1 cellular context compared by ENCODE assay signal in the genomic region with DNA sequence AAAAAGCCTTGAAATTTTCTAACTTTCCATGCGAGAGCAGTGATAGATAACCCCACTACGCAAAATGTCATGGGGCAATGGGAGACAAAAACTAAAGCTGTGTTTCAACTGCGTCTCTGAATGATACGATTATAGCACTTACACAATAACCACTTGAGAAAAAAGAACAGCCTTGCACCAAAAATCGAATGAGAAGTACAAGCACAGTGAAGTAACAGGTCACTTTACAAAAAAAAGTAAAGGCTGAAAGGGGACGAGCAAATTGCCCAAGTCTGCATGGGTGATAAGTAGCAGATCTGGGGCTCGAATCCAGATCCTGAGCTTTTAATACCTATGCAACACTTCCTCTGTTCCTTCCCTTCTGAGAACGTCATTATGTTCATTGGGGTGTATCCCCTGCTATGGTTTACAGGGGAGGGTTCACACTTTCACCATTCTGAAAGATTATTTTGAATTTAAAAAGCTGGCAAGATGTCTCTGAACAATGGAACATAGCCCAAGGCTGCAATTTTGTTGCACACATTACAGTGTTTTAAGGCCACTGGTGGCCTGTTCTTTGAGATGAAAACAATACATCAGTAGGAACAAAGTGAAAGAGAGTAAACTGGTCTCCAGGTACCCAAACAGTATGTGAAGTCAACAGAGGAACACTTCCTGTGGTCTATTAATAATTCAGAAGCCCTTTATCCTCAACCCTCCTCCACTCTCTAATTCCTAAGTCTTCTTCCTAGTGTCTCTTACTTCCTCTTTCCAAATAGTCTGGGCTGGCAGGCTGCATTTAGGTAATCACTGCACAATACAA.
A peak's percentile ranks its signal among the peaks of the same experiment; 100 is the strongest.
TF ChIP-seq lines count a peak whose summit lies in the region.

No MANE protein-coding gene starts in this region.

TF ChIP-seq in GM12878, 131 proteins besides CTCF, POLR2A, EP300 and RAD21:
- TF ChIP-seq, protein P1, sequence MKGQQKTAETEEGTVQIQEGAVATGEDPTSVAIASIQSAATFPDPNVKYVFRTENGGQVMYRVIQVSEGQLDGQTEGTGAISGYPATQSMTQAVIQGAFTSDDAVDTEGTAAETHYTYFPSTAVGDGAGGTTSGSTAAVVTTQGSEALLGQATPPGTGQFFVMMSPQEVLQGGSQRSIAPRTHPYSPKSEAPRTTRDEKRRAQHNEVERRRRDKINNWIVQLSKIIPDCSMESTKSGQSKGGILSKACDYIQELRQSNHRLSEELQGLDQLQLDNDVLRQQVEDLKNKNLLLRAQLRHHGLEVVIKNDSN (IDR thresholded peaks at IDR 0.05; ENCODE audit: borderline replicate concordance, extremely low read length, insufficient read depth, low read depth, low read length) = no peak
- TF ChIP-seq GABPA (IDR thresholded peaks at IDR 0.05; ENCODE audit: low read depth) = 0 out of 2 replicates have a peak, but pooled peaks have one; percentile 8
- no peak for TF ChIP-seq TCF12 (IDR thresholded peaks at IDR 0.05; ENCODE audit: low read depth, low read length)
- TF ChIP-seq HDAC2 (IDR thresholded peaks at IDR 0.05) = no peak
- TF ChIP-seq SUZ12 (IDR thresholded peaks at IDR 0.05; ENCODE audit: unreplicated experiment) = no peak
- TF ChIP-seq POU2F2 (IDR thresholded peaks at IDR 0.05; ENCODE audit: borderline replicate concordance, low read depth, low read length) = no peak
- TF ChIP-seq IKZF1 (conservative IDR thresholded peaks at IDR 0.05) = 0 out of 2 replicates have a peak, but pooled peaks have one; percentile 13
- no peak for TF ChIP-seq ASH2L (IDR thresholded peaks at IDR 0.05; ENCODE audit: borderline replicate concordance, low read depth)
- no peak for TF ChIP-seq HDGF (IDR thresholded peaks at IDR 0.05)
- peak in 1 of 2 experiments; percentile 38; a peak in 1 of 4 replicates for TF ChIP-seq IKZF2 (IDR thresholded peaks at IDR 0.05)
- no peak for TF ChIP-seq TCF3 (IDR thresholded peaks at IDR 0.05; ENCODE audit: borderline replicate concordance, insufficient read depth, low read depth, low read length)
- TF ChIP-seq TARDBP (IDR thresholded peaks at IDR 0.05; ENCODE audit: borderline replicate concordance) = no peak
- TF ChIP-seq, protein P2, sequence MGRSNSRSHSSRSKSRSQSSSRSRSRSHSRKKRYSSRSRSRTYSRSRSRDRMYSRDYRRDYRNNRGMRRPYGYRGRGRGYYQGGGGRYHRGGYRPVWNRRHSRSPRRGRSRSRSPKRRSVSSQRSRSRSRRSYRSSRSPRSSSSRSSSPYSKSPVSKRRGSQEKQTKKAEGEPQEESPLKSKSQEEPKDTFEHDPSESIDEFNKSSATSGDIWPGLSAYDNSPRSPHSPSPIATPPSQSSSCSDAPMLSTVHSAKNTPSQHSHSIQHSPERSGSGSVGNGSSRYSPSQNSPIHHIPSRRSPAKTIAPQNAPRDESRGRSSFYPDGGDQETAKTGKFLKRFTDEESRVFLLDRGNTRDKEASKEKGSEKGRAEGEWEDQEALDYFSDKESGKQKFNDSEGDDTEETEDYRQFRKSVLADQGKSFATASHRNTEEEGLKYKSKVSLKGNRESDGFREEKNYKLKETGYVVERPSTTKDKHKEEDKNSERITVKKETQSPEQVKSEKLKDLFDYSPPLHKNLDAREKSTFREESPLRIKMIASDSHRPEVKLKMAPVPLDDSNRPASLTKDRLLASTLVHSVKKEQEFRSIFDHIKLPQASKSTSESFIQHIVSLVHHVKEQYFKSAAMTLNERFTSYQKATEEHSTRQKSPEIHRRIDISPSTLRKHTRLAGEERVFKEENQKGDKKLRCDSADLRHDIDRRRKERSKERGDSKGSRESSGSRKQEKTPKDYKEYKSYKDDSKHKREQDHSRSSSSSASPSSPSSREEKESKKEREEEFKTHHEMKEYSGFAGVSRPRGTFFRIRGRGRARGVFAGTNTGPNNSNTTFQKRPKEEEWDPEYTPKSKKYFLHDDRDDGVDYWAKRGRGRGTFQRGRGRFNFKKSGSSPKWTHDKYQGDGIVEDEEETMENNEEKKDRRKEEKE (IDR thresholded peaks at IDR 0.05) = no peak
- no peak for TF ChIP-seq SPI1 (IDR thresholded peaks at IDR 0.05; ENCODE audit: borderline replicate concordance, insufficient read depth, low read depth, low read length)
- TF ChIP-seq BRCA1 (IDR thresholded peaks at IDR 0.05; ENCODE audit: low read depth, low read length) = no peak
- TF ChIP-seq, protein P3, sequence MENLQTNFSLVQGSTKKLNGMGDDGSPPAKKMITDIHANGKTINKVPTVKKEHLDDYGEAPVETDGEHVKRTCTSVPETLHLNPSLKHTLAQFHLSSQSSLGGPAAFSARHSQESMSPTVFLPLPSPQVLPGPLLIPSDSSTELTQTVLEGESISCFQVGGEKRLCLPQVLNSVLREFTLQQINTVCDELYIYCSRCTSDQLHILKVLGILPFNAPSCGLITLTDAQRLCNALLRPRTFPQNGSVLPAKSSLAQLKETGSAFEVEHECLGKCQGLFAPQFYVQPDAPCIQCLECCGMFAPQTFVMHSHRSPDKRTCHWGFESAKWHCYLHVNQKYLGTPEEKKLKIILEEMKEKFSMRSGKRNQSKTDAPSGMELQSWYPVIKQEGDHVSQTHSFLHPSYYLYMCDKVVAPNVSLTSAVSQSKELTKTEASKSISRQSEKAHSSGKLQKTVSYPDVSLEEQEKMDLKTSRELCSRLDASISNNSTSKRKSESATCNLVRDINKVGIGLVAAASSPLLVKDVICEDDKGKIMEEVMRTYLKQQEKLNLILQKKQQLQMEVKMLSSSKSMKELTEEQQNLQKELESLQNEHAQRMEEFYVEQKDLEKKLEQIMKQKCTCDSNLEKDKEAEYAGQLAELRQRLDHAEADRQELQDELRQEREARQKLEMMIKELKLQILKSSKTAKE (IDR thresholded peaks at IDR 0.05; ENCODE audit: low read depth, poor library complexity, severe bottlenecking) = no peak
- TF ChIP-seq SMC3 (IDR thresholded peaks at IDR 0.05; ENCODE audit: borderline replicate concordance, low read length) = no peak
- TF ChIP-seq EED (IDR thresholded peaks at IDR 0.05; ENCODE audit: low read depth) = peak; percentile 35; the same call in 1 of the 2 replicates
- TF ChIP-seq NR2C1 (IDR thresholded peaks at IDR 0.05) = no peak
- TF ChIP-seq RUNX3 (IDR thresholded peaks at IDR 0.05; ENCODE audit: low read length) = no peak
- TF ChIP-seq, protein P4, sequence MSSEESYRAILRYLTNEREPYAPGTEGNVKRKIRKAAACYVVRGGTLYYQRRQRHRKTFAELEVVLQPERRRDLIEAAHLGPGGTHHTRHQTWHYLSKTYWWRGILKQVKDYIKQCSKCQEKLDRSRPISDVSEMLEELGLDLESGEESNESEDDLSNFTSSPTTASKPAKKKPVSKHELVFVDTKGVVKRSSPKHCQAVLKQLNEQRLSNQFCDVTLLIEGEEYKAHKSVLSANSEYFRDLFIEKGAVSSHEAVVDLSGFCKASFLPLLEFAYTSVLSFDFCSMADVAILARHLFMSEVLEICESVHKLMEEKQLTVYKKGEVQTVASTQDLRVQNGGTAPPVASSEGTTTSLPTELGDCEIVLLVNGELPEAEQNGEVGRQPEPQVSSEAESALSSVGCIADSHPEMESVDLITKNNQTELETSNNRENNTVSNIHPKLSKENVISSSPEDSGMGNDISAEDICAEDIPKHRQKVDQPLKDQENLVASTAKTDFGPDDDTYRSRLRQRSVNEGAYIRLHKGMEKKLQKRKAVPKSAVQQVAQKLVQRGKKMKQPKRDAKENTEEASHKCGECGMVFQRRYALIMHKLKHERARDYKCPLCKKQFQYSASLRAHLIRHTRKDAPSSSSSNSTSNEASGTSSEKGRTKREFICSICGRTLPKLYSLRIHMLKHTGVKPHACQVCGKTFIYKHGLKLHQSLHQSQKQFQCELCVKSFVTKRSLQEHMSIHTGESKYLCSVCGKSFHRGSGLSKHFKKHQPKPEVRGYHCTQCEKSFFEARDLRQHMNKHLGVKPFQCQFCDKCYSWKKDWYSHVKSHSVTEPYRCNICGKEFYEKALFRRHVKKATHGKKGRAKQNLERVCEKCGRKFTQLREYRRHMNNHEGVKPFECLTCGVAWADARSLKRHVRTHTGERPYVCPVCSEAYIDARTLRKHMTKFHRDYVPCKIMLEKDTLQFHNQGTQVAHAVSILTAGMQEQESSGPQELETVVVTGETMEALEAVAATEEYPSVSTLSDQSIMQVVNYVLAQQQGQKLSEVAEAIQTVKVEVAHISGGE (CRISPR knock-in tag; IDR thresholded peaks at IDR 0.05) = no peak
- no peak for TF ChIP-seq SREBF1 (IDR thresholded peaks at IDR 0.05; ENCODE audit: low read length)
- TF ChIP-seq MXI1 (IDR thresholded peaks at IDR 0.05; ENCODE audit: low read depth, low read length) = no peak
- TF ChIP-seq NFIC (IDR thresholded peaks at IDR 0.05; ENCODE audit: low read depth, low read length) = peak; percentile 37; the same call in 1 of the 2 replicates
TF ChIP-seq in GM12878: peak in this region for 5.
